ENCODE assay signal across 1 cellular context in genomic region chr19:33224694-33225457, GRCh38.
TF ChIP-seq lines count a peak whose summit lies in the region.

No MANE protein-coding gene starts in this region.

TF ChIP-seq in HepG2, 621 proteins besides CTCF, POLR2A, EP300 and RAD21 (continues in another document):
- TF ChIP-seq ZMAT5 (CRISPR knock-in tag; IDR thresholded peaks at IDR 0.05; ENCODE audit: borderline replicate concordance, low read depth) (no peak), NKX3-1 (CRISPR knock-in tag; IDR thresholded peaks at IDR 0.05) (no peak), TBX3 (IDR thresholded peaks at IDR 0.05; ENCODE audit: borderline replicate concordance) (no peak), TEF (CRISPR knock-in tag; IDR thresholded peaks at IDR 0.05) (no peak), SMAD1 (CRISPR knock-in tag; IDR thresholded peaks at IDR 0.05; ENCODE audit: borderline replicate concordance, low read depth) (no peak), CSRNP1 (CRISPR knock-in tag; IDR thresholded peaks at IDR 0.05) (no peak), FOXA3 (CRISPR knock-in tag; IDR thresholded peaks at IDR 0.05) (no peak), ATF1 (CRISPR knock-in tag; IDR thresholded peaks at IDR 0.05) (no peak), ZFY (CRISPR knock-in tag; IDR thresholded peaks at IDR 0.05) (no peak), ZHX1 (CRISPR knock-in tag; IDR thresholded peaks at IDR 0.05; ENCODE audit: low read depth) (0 out of 2 replicates have a peak, but pooled peaks have one; percentile 57), ZNF83 (CRISPR knock-in tag; IDR thresholded peaks at IDR 0.05; ENCODE audit: borderline replicate concordance) (no peak), ZNF713 (CRISPR knock-in tag; IDR thresholded peaks at IDR 0.05) (no peak), RBFOX2 (IDR thresholded peaks at IDR 0.05; ENCODE audit: low read depth, low read length) (no peak), HNF4A (CRISPR knock-in tag; IDR thresholded peaks at IDR 0.05) (peak; percentile 78), ZNF766 (CRISPR knock-in tag; IDR thresholded peaks at IDR 0.05; ENCODE audit: borderline replicate concordance) (no peak), NR3C1 (CRISPR knock-in tag; IDR thresholded peaks at IDR 0.05) (no peak), TOE1 (CRISPR knock-in tag; IDR thresholded peaks at IDR 0.05) (no peak), CBX2 (IDR thresholded peaks at IDR 0.05; ENCODE audit: low read depth, low read length) (no peak), CBX2 (CRISPR knock-in tag; IDR thresholded peaks at IDR 0.05; ENCODE audit: low read depth) (no peak), HMG20B (CRISPR knock-in tag; conservative IDR thresholded peaks at IDR 0.05) (no peak), ZNF770 (CRISPR knock-in tag; IDR thresholded peaks at IDR 0.05) (0 out of 2 replicates have a peak, but pooled peaks have one; percentile 18), IRX3 (CRISPR knock-in tag; IDR thresholded peaks at IDR 0.05; ENCODE audit: borderline replicate concordance, low read depth) (no peak), HNF4G (IDR thresholded peaks at IDR 0.05; ENCODE audit: borderline replicate concordance, low read depth, low read length) (peak; percentile 64; the same call in 1 of the 2 replicates), HNF4G (CRISPR knock-in tag; IDR thresholded peaks at IDR 0.05; ENCODE audit: borderline replicate concordance, low read depth) (no peak), ZMYM2 (CRISPR knock-in tag; IDR thresholded peaks at IDR 0.05) (peak; percentile 74; the same call in 1 of the 2 replicates), ZNF768 (CRISPR knock-in tag; IDR thresholded peaks at IDR 0.05) (peak; percentile 67), ZNF296 (CRISPR knock-in tag; conservative IDR thresholded peaks at IDR 0.05) (no peak), GATAD2A (CRISPR knock-in tag; IDR thresholded peaks at IDR 0.05) (no peak), ZNF263 (CRISPR knock-in tag; IDR thresholded peaks at IDR 0.05) (no peak), ZNF20 (CRISPR knock-in tag; IDR thresholded peaks at IDR 0.05) (no peak), ZSCAN29 (CRISPR knock-in tag; conservative IDR thresholded peaks at IDR 0.05) (no peak), PBX2 (CRISPR knock-in tag; IDR thresholded peaks at IDR 0.05) (no peak), SRF (IDR thresholded peaks at IDR 0.05; ENCODE audit: low read depth, low read length) (no peak), KAT2B (IDR thresholded peaks at IDR 0.05; ENCODE audit: borderline replicate concordance, low read depth, low read length) (no peak), ZNF615 (CRISPR knock-in tag; IDR thresholded peaks at IDR 0.05; ENCODE audit: borderline replicate concordance) (no peak), CENPT (CRISPR knock-in tag; IDR thresholded peaks at IDR 0.05; ENCODE audit: low read depth) (no peak), THAP11 (CRISPR knock-in tag; IDR thresholded peaks at IDR 0.05) (no peak), CENPBD1 (CRISPR knock-in tag; IDR thresholded peaks at IDR 0.05; ENCODE audit: borderline replicate concordance, low read depth) (no peak), KDM5B (CRISPR knock-in tag; IDR thresholded peaks at IDR 0.05; ENCODE audit: borderline replicate concordance) (0 out of 2 replicates have a peak, but pooled peaks have one; percentile 47), THAP7 (CRISPR knock-in tag; IDR thresholded peaks at IDR 0.05) (no peak), KLF16 (CRISPR knock-in tag; IDR thresholded peaks at IDR 0.05) (no peak), MYNN (CRISPR knock-in tag; IDR thresholded peaks at IDR 0.05; ENCODE audit: low read depth) (no peak), ZNF280D (CRISPR knock-in tag; IDR thresholded peaks at IDR 0.05) (no peak), ZMYM4 (CRISPR knock-in tag; IDR thresholded peaks at IDR 0.05) (0 out of 2 replicates have a peak, but pooled peaks have one; percentile 31), NFATC3 (CRISPR knock-in tag; IDR thresholded peaks at IDR 0.05) (no peak), ZNF337 (CRISPR knock-in tag; IDR thresholded peaks at IDR 0.05; ENCODE audit: borderline replicate concordance, low read depth) (no peak), MAFG (CRISPR knock-in tag; IDR thresholded peaks at IDR 0.05) (no peak), ZNF367 (CRISPR knock-in tag; IDR thresholded peaks at IDR 0.05; ENCODE audit: borderline replicate concordance) (no peak), DBP (CRISPR knock-in tag; IDR thresholded peaks at IDR 0.05; ENCODE audit: not compliant biosample characterization) (no peak), ZNF280B (CRISPR knock-in tag; IDR thresholded peaks at IDR 0.05; ENCODE audit: borderline replicate concordance) (no peak), GZF1 (CRISPR knock-in tag; IDR thresholded peaks at IDR 0.05) (no peak), NCOA2 (CRISPR knock-in tag; IDR thresholded peaks at IDR 0.05) (0 out of 2 replicates have a peak, but pooled peaks have one; percentile 19), ZNF230 (CRISPR knock-in tag; IDR thresholded peaks at IDR 0.05) (no peak), ZNF777 (CRISPR knock-in tag; IDR thresholded peaks at IDR 0.05) (no peak), TCF12 (IDR thresholded peaks at IDR 0.05) (no peak), TCF12 (CRISPR knock-in tag; IDR thresholded peaks at IDR 0.05) (no peak), MZF1 (CRISPR knock-in tag; IDR thresholded peaks at IDR 0.05; ENCODE audit: borderline replicate concordance) (no peak), GTF3A (CRISPR knock-in tag; conservative IDR thresholded peaks at IDR 0.05) (no peak), HDAC1 (CRISPR knock-in tag; IDR thresholded peaks at IDR 0.05) (peak; percentile 26; the same call in 1 of the 2 replicates)
